In genomic region chr9:76394023-76394895, GRCh38 we compare ENCODE assay signal across 8 cellular contexts. TPM values are rescaled to one million over a fixed set of nuclear protein-coding genes. Genes with fewer than 3 reads are reported as not detected.
A peak's percentile ranks its signal among the peaks of the same experiment; 100 is the strongest.
DNase-seq lines count a peak whose midpoint lies in the region; ATAC-seq and TF ChIP-seq lines count a peak whose summit lies in the region.

RFK (minus strand) TSS chr9:76394426; CDS start chr9:76394171, 255 bp downstream.

- H3K4me1 ChIP-seq in BLaER1 treated with 17β-estradiol and CSF1 and Interleukin-3, amounts not matched to agents 10 nM and 100 nM: peaks cover 16 to 24% (median 20%) of the 10 kb centered on the region in 10 experiments
- peaks cover 6 to 15% (median 10%) of the 10 kb centered on the region in 4 donors for H3K4me1 ChIP-seq in liver (ENCODE audit: control insufficient read depth in 4 of 4, insufficient read depth in 4 of 4, low read length in 3 of 4)

- H3K27me3 ChIP-seq in BLaER1 treated with 17β-estradiol and CSF1 and Interleukin-3, amounts not matched to agents 10 nM and 100 nM: no peaks in the 10 kb centered on the region
- H3K27me3 ChIP-seq in liver (ENCODE audit: control insufficient read depth in 4 of 4, insufficient read depth in 4 of 4, low read length in 3 of 4): no peaks in the 10 kb centered on the region

- under 1% methylated on average over 91 of the region's 91 CpGs for WGBS in liver

- peak within 1 kb of the TSS; percentile 82 to 99 (median 97) for H3K4me3 ChIP-seq in BLaER1 treated with 17β-estradiol and CSF1 and Interleukin-3, amounts not matched to agents 10 nM and 100 nM
- H3K4me3 ChIP-seq in liver (ENCODE audit: low read depth in 1 of 3, low read length in 3 of 3): peak within 1 kb of the TSS; percentile 68 to 99 (median 98)

- no peaks in the 10 kb centered on the region; a peak in 1 of 22 replicates for H4K20me1 ChIP-seq in BLaER1 treated with 17β-estradiol and CSF1 and Interleukin-3, amounts not matched to agents 10 nM and 100 nM

- peak within 1 kb of the TSS; percentile 90 to 97 (median 95) for H3K9ac ChIP-seq in BLaER1 treated with 17β-estradiol and CSF1 and Interleukin-3, amounts not matched to agents 10 nM and 100 nM
- peak within 1 kb of the TSS; percentile 90 to 96 for H3K9ac ChIP-seq in liver (ENCODE audit: low read depth in 1 of 2, low read length in 2 of 2)

- peak within 1 kb of the TSS; percentile 86 to 98 (median 91) for H3K27ac ChIP-seq in BLaER1 treated with 17β-estradiol and CSF1 and Interleukin-3, amounts not matched to agents 10 nM and 100 nM
- peak within 1 kb of the TSS; percentile 96 to 98 for H3K27ac ChIP-seq in liver (ENCODE audit: low read depth in 1 of 2, low read length in 2 of 2)

- H3K4me2 ChIP-seq in BLaER1 treated with 17β-estradiol and CSF1 and Interleukin-3, amounts not matched to agents 10 nM and 100 nM: peak within 1 kb of the TSS; percentile 81 to 97 (median 90)

- TF ChIP-seq CTCF in liver (IDR thresholded peaks at IDR 0.05; ENCODE audit: low read depth, low read length, missing input control): peak; percentile 35

- ATAC-seq in HG03442 (IDR thresholded peaks at IDR 0.05; ENCODE audit: unreplicated experiment): peak; percentile 56

- peaks cover 0 to 15% (median 11%) of the 10 kb centered on the region in 11 experiments; a peak in 17 of 22 replicates for H3K9me3 ChIP-seq in BLaER1 treated with 17β-estradiol and CSF1 and Interleukin-3, amounts not matched to agents 10 nM and 100 nM (replicated peaks in 1 of 11)
- H3K9me3 ChIP-seq in liver (ENCODE audit: control insufficient read depth in 4 of 4, low read length in 3 of 4): no peaks in the 10 kb centered on the region

- peak; percentile 52 to 66 for TF ChIP-seq RAD21 in liver (IDR thresholded peaks at IDR 0.05)

- DNase-seq in GM19238 (ENCODE audit: insufficient read length, low spot score) (peak; percentile 81), NCI-H524 treated with DMSO at 0.1 percent for 48 hours (lab: John Stamatoyannopoulos, UW) (peak; percentile 0), dermis blood vessel endothelial cell (peak; percentile 97)
- peak; percentile 91 for DNase-seq in activated CD4-positive, alpha-beta T cell treated with anti-CD3 and anti-CD28 coated beads, Interleukin-2, amount 50 U/mL, for 4 hours
- peak; percentile 88 to 96 for DNase-seq in stimulated activated CD4-positive, alpha-beta T cell treated with anti-CD3 and anti-CD28 coated beads, Interleukin-4, amount 100 ng/mL, for 4 hours

- peaks cover 10 to 35% (median 30%) of the 10 kb centered on the region in 11 experiments; a peak in 21 of 22 replicates for H3K36me3 ChIP-seq in BLaER1 treated with 17β-estradiol and CSF1 and Interleukin-3, amounts not matched to agents 10 nM and 100 nM
- H3K36me3 ChIP-seq in liver (ENCODE audit: control insufficient read depth in 4 of 4, insufficient read depth in 3 of 4, low read depth in 1 of 4, low read length in 3 of 4): no peaks in the 10 kb centered on the region

TF ChIP-seq in liver, 16 proteins besides CTCF, POLR2A, EP300 and RAD21:
- peak; percentile 4 for TF ChIP-seq ATF3 (IDR thresholded peaks at IDR 0.05)
- peak; percentile 81 for TF ChIP-seq YY1 (IDR thresholded peaks at IDR 0.05)
- TF ChIP-seq TAF1 (conservative IDR thresholded peaks at IDR 0.05): no peak
- no peak for TF ChIP-seq GABPA (IDR thresholded peaks at IDR 0.05 in 1 of 2, conservative IDR thresholded peaks at IDR 0.05 in 1 of 2)
- TF ChIP-seq FOXA2 (IDR thresholded peaks at IDR 0.05): no peak
- TF ChIP-seq JUND (IDR thresholded peaks at IDR 0.05): no peak

RNA-seq across cellular contexts. Expression of gene RFK, which starts in this region (rescaled TPM):
- 70.4 and 80.8 TPM in 2 replicates for total RNA-seq in dermis blood vessel endothelial cell
- 10 to 100 TPM; 20.1 to 23.0 TPM for total RNA-seq in liver
- 10 to 100 TPM; 13.2 to 13.7 TPM for polyA plus RNA-seq in liver

Comparison
In these comparisons a context has a peak if more than half of its experiments do, and no peak if none do; other contexts are left out.
1. Peak in every context shown above with its lines: DNase-seq, ATAC-seq, H3K4me3 ChIP-seq and H3K27ac ChIP-seq.
2. DNase-seq: peak in every context shown above with its lines; median percentile 97 in dermis blood vessel endothelial cell; 92 in stimulated activated CD4-positive, alpha-beta T cell treated with anti-CD3 and anti-CD28 coated beads, Interleukin-4, amount 100 ng/mL, for 4 hours; 91 in activated CD4-positive, alpha-beta T cell treated with anti-CD3 and anti-CD28 coated beads, Interleukin-2, amount 50 U/mL, for 4 hours; 81 in GM19238; 0 in NCI-H524 treated with DMSO at 0.1 percent for 48 hours.